In genomic region chr9:137052998-137053943, GRCh38 we compare ENCODE assay signal across 9 cellular contexts. TPM values are rescaled to one million over a fixed set of nuclear protein-coding genes. Genes with fewer than 3 reads are reported as not detected.
DNase-seq lines count a peak whose midpoint lies in the region; ATAC-seq and TF ChIP-seq lines count a peak whose summit lies in the region.
"Had no signal": no experiment of that assay in that cellular context is flagged by ENCODE, and none has a peak within 500 bp of the region (broad histone marks: within the 10 kb centered on the region; RNA-seq: fewer than 3 reads in every experiment).

No MANE protein-coding gene starts in this region.

- RAD21 ChIA-PET in HCT116 (lab: Charles Lee; ENCODE audit: low non-redundant PET in 1 of 2, low total read pairs in 2 of 2, uncharacterized antibody in 2 of 2, unreplicated experiment in 2 of 2), result no interaction called here

- TF ChIP-seq RAD21 in HCT116 (IDR thresholded peaks at IDR 0.05; ENCODE audit: low read depth), result no peak

- H3K79me2 ChIP-seq in HCT116 (ENCODE audit: insufficient read depth, low read length), result no peaks in the 10 kb centered on the region

- H3K27me3 ChIP-seq in HCT116 (ENCODE audit: insufficient read depth, low read length) (no peaks in the 10 kb centered on the region), rectal smooth muscle tissue (ENCODE audit: control insufficient read depth, insufficient read depth, low read length) (peaks cover 12% of the 10 kb centered on the region)

- no peaks in the 10 kb centered on the region for H3K9me3 ChIP-seq in HCT116 (ENCODE audit: control insufficient read depth in 1 of 2, insufficient read depth in 1 of 2, low read depth in 1 of 2, low read length in 2 of 2)
- no peaks in the 10 kb centered on the region for H3K9me3 ChIP-seq in T-helper 17 cell (ENCODE audit: control insufficient read depth, low read length, poor library complexity, severe bottlenecking)

- peak; percentile 70 for ATAC-seq in HCT116
- ATAC-seq in T-helper 17 cell, result peak; percentile 44
- ATAC-seq in omental fat pad (ENCODE audit: low FRiP score), result no peak
- ATAC-seq in HG03280 (IDR thresholded peaks at IDR 0.05; ENCODE audit: unreplicated experiment), result no peak

- H3K36me3 Mint-ChIP-seq in T-helper 17 cell (ENCODE audit: low read depth), result no peaks in the 10 kb centered on the region
- H3K36me3 Mint-ChIP-seq: activated naive CD4-positive, alpha-beta T cell treated with anti-CD3 and anti-CD28 coated beads, Interleukin-2, amount 50 U/mL, for 24 hours had no signal

- H4K20me1 ChIP-seq in HCT116 (ENCODE audit: insufficient read depth), result no peaks in the 10 kb centered on the region

- no peaks in the 10 kb centered on the region for H3K36me3 ChIP-seq in HCT116 (ENCODE audit: control insufficient read depth in 1 of 2, insufficient read depth in 2 of 2, low read length in 2 of 2)
- H3K36me3 ChIP-seq in rectal smooth muscle tissue (ENCODE audit: control insufficient read depth, insufficient read depth, low read length), result no peaks in the 10 kb centered on the region

- H3K4me1 Mint-ChIP-seq in T-helper 17 cell, result peaks cover 5% of the 10 kb centered on the region

- TF ChIP-seq POLR2A in HCT116 (IDR thresholded peaks at IDR 0.05; ENCODE audit: borderline replicate concordance, extremely low read depth, insufficient read depth, insufficient read length), result no peak

- peak overlapping the region; percentile 85; the same call in 1 of the 2 replicates for H3K27ac ChIP-seq in HCT116 (ENCODE audit: low read depth, low read length)
- no peak overlapping the region for H3K27ac ChIP-seq in rectal smooth muscle tissue (ENCODE audit: low read depth, low read length)

- H3K4me1 ChIP-seq in HCT116 (ENCODE audit: control insufficient read depth in 1 of 2, insufficient read depth in 2 of 2, low read length in 2 of 2) (peaks cover 21 to 35% of the 10 kb centered on the region in 2 experiments), rectal smooth muscle tissue (ENCODE audit: control insufficient read depth, insufficient read depth, low read length) (peaks cover 15% of the 10 kb centered on the region)

- H3K4me3 ChIP-seq in HCT116 (replicated peaks in 1 of 2; ENCODE audit: low read depth in 1 of 2, low read length in 2 of 2) (peak overlapping the region; percentile 57 to 68), iPS-11a (ENCODE audit: low read depth, low read length) (peak overlapping the region; percentile 30), rectal smooth muscle tissue (ENCODE audit: low read length) (peak overlapping the region; percentile 32)

- no peak overlapping the region for H3K27ac Mint-ChIP-seq in T-helper 17 cell
- H3K27ac Mint-ChIP-seq: activated naive CD4-positive, alpha-beta T cell treated with anti-CD3 and anti-CD28 coated beads, Interleukin-2, amount 50 U/mL, for 24 hours had no signal

- peak overlapping the region; percentile 95 for H3K4me2 ChIP-seq in HCT116 (ENCODE audit: low read length)

- intact Hi-C loops in HCT116 (cut with micrococcal nuclease), result no loop called here

- no peaks in the 10 kb centered on the region for H3K9me2 ChIP-seq in HCT116 (ENCODE audit: insufficient read depth)

- POLR2A ChIA-PET in HCT116 (lab: Charles Lee), result interaction anchor here (0.6 to 1.0 kb wide), 4 partner anchors 14 to 188 kb away, joined by 3 to 7 read pairs (median 4); partner anchors contain the start of gene TUBB4B

- no TSS peak for BruUV-seq in HCT116 (replicated peaks; lab: Mats Ljungman, UMichigan)

- H2AFZ ChIP-seq in HCT116 (ENCODE audit: low read depth, low read length, poor library complexity, severe bottlenecking), result no peak overlapping the region

- TF ChIP-seq CTCF in HCT116 (IDR thresholded peaks at IDR 0.05 in 2 of 3, conservative IDR thresholded peaks at IDR 0.05 in 1 of 3; ENCODE audit: borderline replicate concordance in 1 of 3, insufficient read depth in 1 of 3, low read depth in 2 of 3, low read length in 2 of 3) (no peak), omental fat pad (IDR thresholded peaks at IDR 0.05) (no peak)

- CTCF ChIA-PET in HCT116 (lab: Charles Lee), result interaction anchor here (1.0 to 4.3 kb wide), 7 partner anchors 11 to 183 kb away, joined by 4 to 22 read pairs (median 5); no protein-coding TSS in a partner anchor

- no peak for DNase-seq in HCT116 (ENCODE audit: low read depth, low spot score)
- DNase-seq in T-helper 17 cell, result no peak
- no peak for DNase-seq in pons (ENCODE audit: low spot score)
- DNase-seq in omental fat pad (ENCODE audit: low spot score), result no peak
- DNase-seq in stimulated activated CD4-positive, alpha-beta T cell treated with anti-CD3 and anti-CD28 coated beads, Interleukin-1b, Interleukin-23, amount 100 ng/mL, for 48 hours, result no peak

- peak overlapping the region; percentile 43 for H3K4me3 Mint-ChIP-seq in T-helper 17 cell
- H3K4me3 Mint-ChIP-seq: activated naive CD4-positive, alpha-beta T cell treated with anti-CD3 and anti-CD28 coated beads, Interleukin-2, amount 50 U/mL, for 24 hours had no signal

- peaks cover 8% of the 10 kb centered on the region for H3K27me3 Mint-ChIP-seq in T-helper 17 cell

- H3K9ac ChIP-seq in HCT116 (ENCODE audit: low read length) (peak overlapping the region; percentile 66), rectal smooth muscle tissue (ENCODE audit: low read length) (no peak overlapping the region)

TF ChIP-seq in HCT116, 20 proteins besides CTCF, POLR2A, EP300 and RAD21:
- TF ChIP-seq POLR2AphosphoS5 (IDR thresholded peaks at IDR 0.05; ENCODE audit: low read depth, low read length), result no peak
- no peak for TF ChIP-seq REST (IDR thresholded peaks at IDR 0.05; ENCODE audit: low read depth)
- TF ChIP-seq EZH2phosphoT487 (IDR thresholded peaks at IDR 0.05; ENCODE audit: borderline replicate concordance), result no peak
- TF ChIP-seq EGR1 (IDR thresholded peaks at IDR 0.05; ENCODE audit: low read depth), result no peak
- TF ChIP-seq SIN3A (IDR thresholded peaks at IDR 0.05; ENCODE audit: low read depth), result no peak
- no peak for TF ChIP-seq CBX3 (IDR thresholded peaks at IDR 0.05; ENCODE audit: low read depth)
- no peak for TF ChIP-seq ELF1 (IDR thresholded peaks at IDR 0.05; ENCODE audit: borderline replicate concordance, low read depth)
- TF ChIP-seq EZH2 (IDR thresholded peaks at IDR 0.05), result no peak
- TF ChIP-seq ZFX (IDR thresholded peaks at IDR 0.05), result no peak
- TF ChIP-seq MAX (IDR thresholded peaks at IDR 0.05), result no peak
- no peak for TF ChIP-seq SRF (IDR thresholded peaks at IDR 0.05; ENCODE audit: low read depth)
- TF ChIP-seq JUND (IDR thresholded peaks at IDR 0.05), result no peak
- TF ChIP-seq ZNF274 (IDR thresholded peaks at IDR 0.05; ENCODE audit: low read depth, low read length), result no peak

RNA-seq across cellular contexts. Expression of gene ENTPD2, which starts 0.6 kb away (rescaled TPM):
- 32.5 TPM for total RNA-seq in HCT116 (2021; ENCODE audit: unreplicated experiment)
- 20.7 and 23.0 TPM in 2 replicates for polyA plus RNA-seq in HCT116 (2012)
- total RNA-seq in T-helper 17 cell, result under 1 TPM in 1 of 2 donors, not detected in 1; 0.20 TPM
- total RNA-seq in omental fat pad, result under 1 TPM in 3 of 4 donors, not detected in 1; 0.25 to 0.72 (median 0.28) TPM

RNA-seq across cellular contexts. Expression of gene NPDC1, which starts 7.3 kb away (rescaled TPM):
- 98.8 TPM for total RNA-seq in HCT116 (2021; ENCODE audit: unreplicated experiment)
- 81.4 and 86.0 TPM in 2 replicates for polyA plus RNA-seq in HCT116 (2012)
- total RNA-seq in T-helper 17 cell, result 100 to 1,000 TPM; 139 to 202 TPM
- 10 to 100 TPM; 37.2 to 70.5 (median 58.5) TPM for total RNA-seq in omental fat pad

RNA-seq across cellular contexts. Expression of gene SAPCD2, which starts 17.1 kb away (rescaled TPM):
- 71.7 TPM for total RNA-seq in HCT116 (2021; ENCODE audit: unreplicated experiment)
- 48.5 and 59.4 TPM in 2 replicates for polyA plus RNA-seq in HCT116 (2012)
- under 1 TPM; 0.27 to 0.39 TPM for total RNA-seq in T-helper 17 cell
- 1 to 10 TPM in 1 of 4 donors, under 1 TPM in 2, not detected in 1; 0.13 to 1.8 (median 0.37) TPM for total RNA-seq in omental fat pad

RNA-seq across cellular contexts. Expression of gene FUT7, which starts 21.4 kb away (rescaled TPM):
- total RNA-seq in HCT116 (2021; ENCODE audit: unreplicated experiment), result not detected
- not detected in 2 replicates for polyA plus RNA-seq in HCT116 (2012)
- total RNA-seq in T-helper 17 cell, result 10 to 100 TPM in 1 of 2 donors, 1 to 10 TPM in 1; 7.7 to 10.6 TPM
- total RNA-seq in omental fat pad, result 1 to 10 TPM in 1 of 4 donors, under 1 TPM in 2, not detected in 1; 0.19 to 3.6 (median 0.31) TPM

RNA-seq across cellular contexts. Expression of gene UAP1L1, which starts 24.0 kb away (rescaled TPM):
- 11.0 TPM for total RNA-seq in HCT116 (2021; ENCODE audit: unreplicated experiment)
- 4.6 and 5.3 TPM in 2 replicates for polyA plus RNA-seq in HCT116 (2012)
- total RNA-seq in T-helper 17 cell, result 10 to 100 TPM in 1 of 2 donors, 1 to 10 TPM in 1; 9.3 to 10.2 TPM
- total RNA-seq in omental fat pad, result 10 to 100 TPM in 2 of 4 donors, 1 to 10 TPM in 2; 5.2 to 12.8 (median 9.7) TPM

Comparison
In these comparisons a context has a peak if more than half of its experiments do, and no peak if none do; other contexts are left out.
1. ATAC-seq: peak in HCT116 (single experiment) and T-helper 17 cell (single experiment); none in omental fat pad (single experiment) and HG03280 (single experiment).
2. RNA of gene ENTPD2, which starts 0.6 kb away (total RNA-seq): 32.5 TPM in HCT116 (single experiment); 0.25 to 0.72 TPM in omental fat pad and 0.20 TPM in T-helper 17 cell; every median in the first group is over 10 times any median in the second.
3. RNA of gene SAPCD2, which starts 17.1 kb away (total RNA-seq): 71.7 TPM in HCT116 (single experiment); 0.27 to 0.39 TPM in T-helper 17 cell and 0.13 to 1.8 TPM in omental fat pad; every median in the first group is over 10 times any median in the second.
4. Peak in every context shown above with its lines, with median percentiles within 50 percentile points of each other: H3K4me3 ChIP-seq.